8 cellular contexts compared by ENCODE assay signal in the genomic region with DNA sequence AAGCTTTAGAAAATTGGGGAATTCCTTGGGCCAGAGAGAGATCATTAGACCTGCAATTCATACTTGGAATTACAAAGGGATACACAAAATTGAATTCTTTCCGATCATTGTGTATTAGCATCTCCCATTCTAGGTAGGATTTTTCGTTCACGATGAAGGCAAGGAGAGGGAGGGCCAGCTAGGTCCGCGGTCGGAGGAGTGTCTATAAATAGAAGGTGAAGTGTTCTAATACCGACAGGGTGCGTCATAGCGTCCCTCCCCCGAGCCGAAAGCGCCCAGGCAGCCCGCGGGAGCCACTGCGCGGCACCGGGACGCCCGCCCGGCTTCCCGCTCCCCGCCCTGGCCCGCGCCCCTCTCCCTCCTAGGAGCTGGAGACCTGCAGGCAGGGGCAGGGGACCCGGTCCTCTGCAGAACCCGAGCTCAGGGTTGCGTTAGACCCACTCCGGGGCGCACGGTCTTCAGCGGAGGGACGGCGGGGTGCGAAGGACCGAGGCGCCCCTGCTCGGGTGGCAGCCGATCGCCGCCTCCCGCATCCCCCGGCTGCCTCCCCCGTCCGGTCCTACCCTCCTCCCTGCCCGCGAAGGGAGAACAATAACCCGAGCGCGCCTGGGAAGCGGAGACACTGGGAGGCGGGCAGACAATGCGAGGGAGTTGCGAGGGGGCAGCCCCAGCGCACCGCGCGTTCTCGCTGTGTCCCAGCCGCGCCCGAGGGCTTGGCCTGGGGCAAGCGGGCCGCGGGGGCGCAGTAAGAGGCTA.
DNase-seq lines count a peak whose midpoint lies in the region; ATAC-seq and TF ChIP-seq lines count a peak whose summit lies in the region.

No MANE protein-coding gene starts in this region.

- peaks cover 34% of the 10 kb centered on the region for H3K4me1 ChIP-seq in BLaER1
- H3K4me1 ChIP-seq in colonic mucosa, result peaks cover 3% of the 10 kb centered on the region
- peaks cover 5 to 23% of the 10 kb centered on the region in 2 donors for H3K4me1 ChIP-seq in left lung

- H3K9me3 ChIP-seq in BLaER1 (no peaks in the 10 kb centered on the region), colonic mucosa (no peaks in the 10 kb centered on the region), left lung (no peaks in the 10 kb centered on the region)

- H3K27me3 ChIP-seq in BLaER1 (no peaks in the 10 kb centered on the region), colonic mucosa (no peaks in the 10 kb centered on the region), left lung (no peaks in the 10 kb centered on the region)

- no peaks in the 10 kb centered on the region for H4K20me1 ChIP-seq in BLaER1

- intact Hi-C loops in colonic mucosa (cut with DNase I), result no loop called here
- intact Hi-C loops in left lung (cut with DNase I), result no loop called here

- H3K4me3 ChIP-seq in BLaER1 (peak overlapping the region; percentile 78), colonic mucosa (peak overlapping the region; percentile 61), left lung (peak overlapping the region; percentile 62 to 65)

- ATAC-seq in HG03354 (IDR thresholded peaks at IDR 0.05; ENCODE audit: poor library complexity, severe bottlenecking, unreplicated experiment) (peak; percentile 90), left lung (peak; percentile 97)

- H3K27ac ChIP-seq in BLaER1, result peak overlapping the region; percentile 76
- peak overlapping the region; percentile 96 for H3K27ac ChIP-seq in colonic mucosa
- H3K27ac ChIP-seq in left lung, result peak overlapping the region; percentile 97 to 98

- peak overlapping the region; percentile 78 for H3K9ac ChIP-seq in BLaER1
- H3K9ac ChIP-seq in colonic mucosa (ENCODE audit: low read depth in 2 of 2, low read length in 2 of 2), result peak overlapping the region; percentile 73 to 78

- TF ChIP-seq CTCF in colonic mucosa (IDR thresholded peaks at IDR 0.05), result no peak
- no peak for TF ChIP-seq CTCF in left lung (IDR thresholded peaks at IDR 0.05)

- H3K36me3 ChIP-seq in BLaER1, result no peaks in the 10 kb centered on the region
- no peaks in the 10 kb centered on the region for H3K36me3 ChIP-seq in colonic mucosa
- H3K36me3 ChIP-seq in left lung, result no peaks in the 10 kb centered on the region

- DNase-seq in NCI-H446 (lab: John Stamatoyannopoulos, UW) (peak; percentile 16 to 39), colonic mucosa (peak; percentile 90), left lung (peak; percentile 92 to 96)
- DNase-seq in activated CD4-positive, alpha-beta T cell treated with anti-CD3 and anti-CD28 coated beads for 4 hours, result peak; percentile 73 to 78
- peak; percentile 67 for DNase-seq in stimulated activated CD4-positive, alpha-beta T cell treated with anti-CD3 and anti-CD28 coated beads, Interleukin-2, amount 100 ng/mL, for 4 hours (ENCODE audit: low read depth)

- H3K4me2 ChIP-seq in BLaER1, result peak overlapping the region; percentile 95

- TF ChIP-seq POLR2A in GM19099 (IDR thresholded peaks at IDR 0.05; ENCODE audit: extremely low read depth, insufficient read length, low read depth), result peak; percentile 77

Comparison
In these comparisons a context has a peak if more than half of its experiments do, and no peak if none do; other contexts are left out.
1. Peak in every context shown above with its lines: DNase-seq, ATAC-seq, H3K4me3 ChIP-seq and H3K27ac ChIP-seq.
2. DNase-seq: peak in every context shown above with its lines; median percentile 94 in left lung; 90 in colonic mucosa; 76 in activated CD4-positive, alpha-beta T cell treated with anti-CD3 and anti-CD28 coated beads for 4 hours; 67 in stimulated activated CD4-positive, alpha-beta T cell treated with anti-CD3 and anti-CD28 coated beads, Interleukin-2, amount 100 ng/mL, for 4 hours; 28 in NCI-H446.